In the genomic region with DNA sequence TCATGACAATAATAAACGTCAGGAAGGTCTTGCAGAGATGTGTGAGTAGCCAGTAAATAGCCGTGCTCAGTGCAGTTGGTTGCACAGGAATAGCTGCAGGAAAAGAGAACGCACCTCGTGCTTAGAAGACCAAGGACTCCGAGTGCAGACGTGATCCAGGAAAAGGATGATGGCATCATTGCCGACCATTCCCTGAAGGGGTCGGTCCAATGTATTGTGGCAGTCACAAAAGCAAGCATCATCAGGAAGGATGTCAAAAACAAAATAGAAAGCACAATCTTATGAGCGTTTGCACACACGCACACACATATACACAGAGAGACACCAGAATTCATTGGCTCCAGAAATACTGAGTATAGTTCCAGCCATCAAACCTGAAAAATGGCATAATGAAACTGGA, we compare ENCODE assay signal across 17 cellular contexts.
"Had no signal": no experiment of that assay in that cellular context is flagged by ENCODE, and none has a peak within 500 bp of the region (broad histone marks: within the 10 kb centered on the region; RNA-seq: fewer than 3 reads in every experiment).

No MANE protein-coding gene starts in this region.

- H3K4me2 ChIP-seq: smooth muscle cell had no signal

- ATAC-seq: lower lobe of right lung; stimulated activated effector memory CD8-positive, alpha-beta T cell treated with anti-CD3 and anti-CD28 coated beads, Interleukin-12 subunit alpha, Interleukin-12 subunit beta, amount 100 ng/mL, for 72 hours; stimulated activated naive CD8-positive, alpha-beta T cell treated with anti-CD3 and anti-CD28 coated beads, Interleukin-15, Interleukin-2, amounts not matched to agents 100 U/mL and 50 U/mL, for 24 hours had no signal

- H3K4me1 ChIP-seq: vagina had no signal

- H3K27me3 ChIP-seq: esophagus muscularis mucosa, suprapubic skin, thyroid gland, vagina had no signal

- H3K9me3 ChIP-seq: esophagus muscularis mucosa, lower lobe of right lung, suprapubic skin, thyroid gland, vagina had no signal

- H3K36me3 ChIP-seq: esophagus muscularis mucosa, lower lobe of right lung, suprapubic skin, thyroid gland, vagina had no signal

- H3K4me3 ChIP-seq: esophagus muscularis mucosa, lower lobe of right lung, smooth muscle cell, suprapubic skin, thyroid gland, vagina had no signal

- H3K27ac ChIP-seq: esophagus muscularis mucosa, suprapubic skin, thyroid gland, vagina had no signal

- DNase-seq: cortex of kidney; effector memory CD4-positive, alpha-beta T cell; hippocampal formation; lower lobe of right lung; mesenchymal stem cell; midbrain; naive B cell; occipital lobe; stimulated activated CD4-positive, alpha-beta T cell treated with anti-CD3 and anti-CD28 coated beads, Interleukin-4, amount 100 ng/mL, for 1 hour; stimulated activated CD8-positive, alpha-beta memory T cell treated with anti-CD3 and anti-CD28 coated beads, Interleukin-4, amount 100 ng/mL, for 48 hours; stimulated activated naive CD8-positive, alpha-beta T cell treated with anti-CD3 and anti-CD28 coated beads, Interleukin-15, Interleukin-2, amounts not matched to agents 100 U/mL and 50 U/mL, for 24 hours; thyroid gland had no signal
